In genomic region chr11:17014321-17014773, GRCh38 we compare ENCODE assay signal across 8 cellular contexts. TPM values are rescaled to one million over a fixed set of nuclear protein-coding genes. Genes with fewer than 3 reads are reported as not detected.
DNase-seq lines count a peak whose midpoint lies in the region; ATAC-seq, FAIRE-seq and TF ChIP-seq lines count a peak whose summit lies in the region.

A gene with protein sequence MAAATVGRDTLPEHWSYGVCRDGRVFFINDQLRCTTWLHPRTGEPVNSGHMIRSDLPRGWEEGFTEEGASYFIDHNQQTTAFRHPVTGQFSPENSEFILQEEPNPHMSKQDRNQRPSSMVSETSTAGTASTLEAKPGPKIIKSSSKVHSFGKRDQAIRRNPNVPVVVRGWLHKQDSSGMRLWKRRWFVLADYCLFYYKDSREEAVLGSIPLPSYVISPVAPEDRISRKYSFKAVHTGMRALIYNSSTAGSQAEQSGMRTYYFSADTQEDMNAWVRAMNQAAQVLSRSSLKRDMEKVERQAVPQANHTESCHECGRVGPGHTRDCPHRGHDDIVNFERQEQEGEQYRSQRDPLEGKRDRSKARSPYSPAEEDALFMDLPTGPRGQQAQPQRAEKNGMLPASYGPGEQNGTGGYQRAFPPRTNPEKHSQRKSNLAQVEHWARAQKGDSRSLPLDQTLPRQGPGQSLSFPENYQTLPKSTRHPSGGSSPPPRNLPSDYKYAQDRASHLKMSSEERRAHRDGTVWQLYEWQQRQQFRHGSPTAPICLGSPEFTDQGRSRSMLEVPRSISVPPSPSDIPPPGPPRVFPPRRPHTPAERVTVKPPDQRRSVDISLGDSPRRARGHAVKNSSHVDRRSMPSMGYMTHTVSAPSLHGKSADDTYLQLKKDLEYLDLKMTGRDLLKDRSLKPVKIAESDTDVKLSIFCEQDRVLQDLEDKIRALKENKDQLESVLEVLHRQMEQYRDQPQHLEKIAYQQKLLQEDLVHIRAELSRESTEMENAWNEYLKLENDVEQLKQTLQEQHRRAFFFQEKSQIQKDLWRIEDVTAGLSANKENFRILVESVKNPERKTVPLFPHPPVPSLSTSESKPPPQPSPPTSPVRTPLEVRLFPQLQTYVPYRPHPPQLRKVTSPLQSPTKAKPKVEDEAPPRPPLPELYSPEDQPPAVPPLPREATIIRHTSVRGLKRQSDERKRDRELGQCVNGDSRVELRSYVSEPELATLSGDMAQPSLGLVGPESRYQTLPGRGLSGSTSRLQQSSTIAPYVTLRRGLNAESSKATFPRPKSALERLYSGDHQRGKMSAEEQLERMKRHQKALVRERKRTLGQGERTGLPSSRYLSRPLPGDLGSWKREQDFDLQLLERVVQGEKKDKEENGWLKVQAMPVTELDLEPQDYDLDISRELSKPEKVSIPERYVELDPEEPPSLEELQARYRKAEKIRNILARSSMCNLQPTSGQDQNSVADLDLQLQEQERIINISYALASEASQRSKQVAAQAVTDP (minus strand): TSS chr11:17014414. CDS start chr11:17014401, 13 bp downstream.

- 3% methylated on average over 16 of the region's 68 CpGs for WGBS in GM12878 (ENCODE audit: insufficient coverage, insufficient replicate concordance, low lambda C conversion rate, missing lambda C conversion rate)

- H3K9me3 ChIP-seq in GM12878 (replicated peaks; ENCODE audit: control insufficient read depth, insufficient read depth, low read length): no peaks in the 10 kb centered on the region
- H3K9me3 ChIP-seq in stomach smooth muscle (ENCODE audit: control insufficient read depth in 2 of 2, low read length in 2 of 2): no peaks in the 10 kb centered on the region

- H3K36me3 ChIP-seq in KMS-11 (ENCODE audit: insufficient read depth) (no peaks in the 10 kb centered on the region), GM12878 (ENCODE audit: control insufficient read depth in 2 of 2, insufficient read depth in 2 of 2, low read length in 1 of 2) (no peaks in the 10 kb centered on the region), stomach smooth muscle (ENCODE audit: control insufficient read depth in 2 of 2, insufficient read depth in 2 of 2, low read length in 2 of 2) (no peaks in the 10 kb centered on the region)

- H3K79me2 ChIP-seq in KMS-11 (ENCODE audit: insufficient read depth, low read depth) (0 out of 2 replicates have a peak, but pooled peaks cover 3% of the 10 kb centered on the region), GM12878 (ENCODE audit: control insufficient read depth, insufficient read depth, low read length) (no peaks in the 10 kb centered on the region)

- peak; percentile 33 for DNase-seq in Daoy (ENCODE audit: low read depth)
- no peak for DNase-seq in GM12878 (ENCODE audit: low read depth, low spot score)
- DNase-seq in kidney tubule cell (ENCODE audit: low spot score): peak; percentile 20
- DNase-seq in Kasumi-1 (lab: John Stamatoyannopoulos, UW): no peak
- DNase-seq in HUDEP-2 (lab: John Stamatoyannopoulos, UW; ENCODE audit: unreplicated experiment in 76 of 76): no peak
- no peak for DNase-seq in activated CD8-positive, alpha-beta memory T cell treated with anti-CD3 and anti-CD28 coated beads for 24 hours

- no peak for TF ChIP-seq EP300 in GM12878 (IDR thresholded peaks at IDR 0.05; ENCODE audit: borderline replicate concordance in 1 of 2, control insufficient read depth in 1 of 2, low read depth in 2 of 2, low read length in 2 of 2)

- no peaks in the 10 kb centered on the region for H4K20me1 ChIP-seq in KMS-11 (ENCODE audit: insufficient read depth)
- H4K20me1 ChIP-seq in GM12878 (ENCODE audit: control insufficient read depth, insufficient read depth): no peaks in the 10 kb centered on the region

- H3K4me2 ChIP-seq in KMS-11 (peak within 1 kb of the TSS; percentile 89), GM12878 (ENCODE audit: control insufficient read depth, insufficient read depth) (peak within 1 kb of the TSS; percentile 84)

- H3K9ac ChIP-seq in KMS-11 (peak within 1 kb of the TSS; percentile 69; the same call in 1 of the 2 replicates), GM12878 (ENCODE audit: control insufficient read depth, insufficient read depth, low read length) (peak within 1 kb of the TSS; percentile 20; the same call in 1 of the 2 replicates), stomach smooth muscle (ENCODE audit: low read length in 2 of 2) (peak within 1 kb of the TSS; percentile 44 to 60)

- H3K27me3 ChIP-seq in KMS-11 (ENCODE audit: insufficient read depth, low read depth) (no peaks in the 10 kb centered on the region), GM12878 (replicated peaks in 1 of 2; ENCODE audit: control insufficient read depth in 2 of 2, insufficient read depth in 2 of 2, low read length in 1 of 2) (peaks cover 7 to 15% of the 10 kb centered on the region in 2 experiments), stomach smooth muscle (ENCODE audit: control insufficient read depth in 1 of 2, insufficient read depth in 2 of 2, low read length in 2 of 2) (peaks cover 0 to 8% of the 10 kb centered on the region in 2 donors)

- no peak for TF ChIP-seq RAD21 in GM12878 (IDR thresholded peaks at IDR 0.05; ENCODE audit: insufficient read depth, low read depth, low read length)

- H3K4me3 ChIP-seq in KMS-11 (IDR thresholded peaks at IDR 0.05; ENCODE audit: insufficient read depth, low read depth, low read length) (no peak within 1 kb of the TSS), GM12878 (peak within 1 kb of the TSS; percentile 50; the same call in 1 of the 2 replicates), stomach smooth muscle (ENCODE audit: low read length in 2 of 2) (peak within 1 kb of the TSS; percentile 63 to 81)

- H2AFZ ChIP-seq in KMS-11 (ENCODE audit: low read depth) (peak within 1 kb of the TSS; percentile 77), GM12878 (ENCODE audit: control insufficient read depth, low read depth, low read length) (peak within 1 kb of the TSS; percentile 71)

- CTCF ChIA-PET in GM12878 (lab: Yijun Ruan, JAX): interaction anchor here (0.6 to 1.0 kb wide), 3 partner anchors 35 to 208 kb away, joined by 3 read pairs; no protein-coding TSS in a partner anchor

- in situ Hi-C loops in GM12878 (cut with MboI): no loop called here

- H3K27ac ChIP-seq in KMS-11 (peak within 1 kb of the TSS; percentile 13; the same call in 1 of the 2 replicates), GM12878 (ENCODE audit: control insufficient read depth, insufficient read depth) (no peak within 1 kb of the TSS), stomach smooth muscle (ENCODE audit: low read length) (peak within 1 kb of the TSS; percentile 31)

- no TSS peak for BruUV-seq in GM12878 (replicated peaks; lab: Mats Ljungman, UMichigan)

- ATAC-seq in GM12878: no peak

- POLR2A ChIA-PET in GM12878 (lab: Charles Lee): no interaction called here

- SMC1A ChIA-PET in GM12878 (lab: Charles Lee; ENCODE audit: uncharacterized antibody, unreplicated experiment): no interaction called here

- TF ChIP-seq POLR2A in GM12878 (IDR thresholded peaks at IDR 0.05; ENCODE audit: low read depth, low read length): no peak

- no peak for FAIRE-seq in GM12878 (lab: Jason Lieb, UNC)

- intact Hi-C loops in GM12878 (cut with micrococcal nuclease; ENCODE audit: unreplicated experiment): no loop called here

- TF ChIP-seq CTCF in KMS-11 (conservative IDR thresholded peaks at IDR 0.05; ENCODE audit: low read depth, low read length) (no peak), GM12878 (IDR thresholded peaks at IDR 0.05 in 2 of 3, conservative IDR thresholded peaks at IDR 0.05 in 1 of 3; ENCODE audit: control insufficient read depth in 2 of 3, extremely low read depth in 1 of 3, insufficient read depth in 1 of 3, low read depth in 3 of 3, low read length in 3 of 3) (no peak)

- RAD21 ChIA-PET in GM12878 (lab: Charles Lee; ENCODE audit: unreplicated experiment): no interaction called here

- H3K4me1 ChIP-seq in KMS-11 (ENCODE audit: low read depth, poor library complexity, severe bottlenecking): peaks cover 40% of the 10 kb centered on the region
- no peaks in the 10 kb centered on the region for H3K4me1 ChIP-seq in GM12878 (ENCODE audit: control insufficient read depth, insufficient read depth, low read length)
- H3K4me1 ChIP-seq in stomach smooth muscle (ENCODE audit: control insufficient read depth, insufficient read depth, low read length): peaks cover 10% of the 10 kb centered on the region

TF ChIP-seq in GM12878, 131 proteins besides CTCF, POLR2A, EP300 and RAD21:
- TF ChIP-seq EGR1 (IDR thresholded peaks at IDR 0.05; ENCODE audit: borderline replicate concordance in 1 of 2, low read depth in 2 of 2, low read length in 2 of 2) (peak in 1 of 2 experiments; percentile 3; a peak in 1 of 3 replicates), HCFC1 (IDR thresholded peaks at IDR 0.05; ENCODE audit: low read length) (no peak)

RNA-seq across cellular contexts. Expression of the gene that starts here (rescaled TPM):
- 8.9 and 10.2 TPM in 2 replicates for total RNA-seq in Daoy (2014; rRNA removed; shearing (Covaris generic))
- total RNA-seq in GM12878 (2013; cell fraction: nucleolus; rRNA removed): 4.2 and 4.5 TPM in 2 replicates
- 2.2 and 3.6 TPM in 2 replicates for total RNA-seq in GM12878 (2014; rRNA removed)
- 2.2 and 3.1 TPM in 2 replicates for total RNA-seq in GM12878 (2014; rRNA removed; fragmentation: Illumina TruSeq; extraction: Trizol)
- 4.5 and 5.3 TPM in 2 replicates for total RNA-seq in GM12878 (2021)
- 1.1 TPM for polyA plus RNA-seq in GM12878 (2011; ENCODE audit: low read depth)
- polyA plus RNA-seq in GM12878 (2011; rRNA removed): 1.4 and 1.9 TPM in 2 replicates
- 1.1 TPM in 2 replicates for polyA plus RNA-seq in GM12878 (2011; cell fraction: cytosol; rRNA removed)
- 2.3 and 3.3 TPM in 2 replicates for polyA plus RNA-seq in GM12878 (2011; cell fraction: nucleus; rRNA removed)
- 1.5 and 2.0 TPM in 2 replicates for polyA plus RNA-seq in GM12878 (2012)
- 2.8 and 4.1 TPM in 2 replicates for polyA plus RNA-seq in GM12878 (2014; fragmentation: Illumina TruSeq; extraction: Trizol)
- polyA plus RNA-seq in GM12878 (2014; fragmentation: Nextera tagmentation; extraction: Ambion mirVana): under 1 TPM; 0.45 to 0.57 TPM
- 3.9 and 5.1 TPM in 2 replicates for polyA plus RNA-seq in GM12878 (2014; rRNA removed)
- polyA plus RNA-seq in GM12878 (2016; fragmentation: Nextera tagmentation; extraction: Ambion mirVana): 1 to 10 TPM; 1.1 to 1.7 TPM
- polyA minus RNA-seq in GM12878 (2011; rRNA and poly(A)+ RNA removed): 1.3 and 1.8 TPM in 2 replicates
- polyA minus RNA-seq in GM12878 (2011; cell fraction: cytosol; rRNA and poly(A)+ RNA removed): 0.21 TPM in 1 of 2 replicates, not detected in the other
- 1.5 and 2.9 TPM in 2 replicates for polyA minus RNA-seq in GM12878 (2011; cell fraction: nucleus; rRNA and poly(A)+ RNA removed)

Comparison
In these comparisons a context has a peak if more than half of its experiments do, and no peak if none do; other contexts are left out.
1. DNase-seq: peak in Daoy (single experiment) and kidney tubule cell (single experiment); none in GM12878 (single experiment), Kasumi-1 (0 of 2), HUDEP-2 (0 of 76) and activated CD8-positive, alpha-beta memory T cell treated with anti-CD3 and anti-CD28 coated beads for 24 hours (single experiment).
2. Peak in every context shown above with its lines, with median percentiles within 50 percentile points of each other: H3K9ac ChIP-seq.